Comparison of ENCODE assay signal across 20 cellular contexts in genomic region chr10:91010952-91011351, GRCh38.
DNase-seq lines count a peak whose midpoint lies in the region; ATAC-seq and TF ChIP-seq lines count a peak whose summit lies in the region.
"Had no signal": no experiment of that assay in that cellular context is flagged by ENCODE, and none has a peak within 500 bp of the region (broad histone marks: within the 10 kb centered on the region; RNA-seq: fewer than 3 reads in every experiment).

No MANE protein-coding gene starts in this region.

- TF ChIP-seq POLR2A in breast epithelium (IDR thresholded peaks at IDR 0.05) = no peak

- DNase-seq in mammary epithelial cell (peak; percentile 8), breast epithelium (ENCODE audit: low spot score in 2 of 2) (no peak), RKO (ENCODE audit: low spot score) (peak; percentile 48), DMS79 treated with DMSO at 0.1 percent for 48 hours (lab: John Stamatoyannopoulos, UW) (no peak), retina (no peak)
- DNase-seq in stimulated activated effector memory CD8-positive, alpha-beta T cell treated with anti-CD3 and anti-CD28 coated beads, Interleukin-12 subunit alpha, Interleukin-12 subunit beta, amount 100 ng/mL, for 72 hours (ENCODE audit: low spot score in 2 of 2) = no peak
- DNase-seq: DND-41, GDM1, KG1, NCI-H1417 treated with DMSO at 0.1 percent for 48 hours, NCI-H187 treated with DMSO at 0.1 percent for 48 hours, NCI-H2227 treated with DMSO at 0.1 percent for 48 hours, NCI-H510A treated with DMSO at 0.1 percent for 48 hours, NCI-H82, OCI-M1, RPMI8226 had no signal

- H3K9ac ChIP-seq in mammary epithelial cell (ENCODE audit: insufficient read depth, low read length) = no peak overlapping the region

- H3K4me3 ChIP-seq in mammary epithelial cell (replicated peaks in 1 of 3; ENCODE audit: insufficient read depth in 1 of 3, low read depth in 2 of 3, low read length in 3 of 3) = no peak overlapping the region
- no peak overlapping the region for H3K4me3 ChIP-seq in breast epithelium
- H3K4me3 ChIP-seq: HAP-1 had no signal

- ATAC-seq in esophagus mucosa (peak; percentile 64), GM18519 (IDR thresholded peaks at IDR 0.05; ENCODE audit: low FRiP score, unreplicated experiment) (no peak)
- peak; percentile 31 for ATAC-seq in stimulated activated effector memory CD8-positive, alpha-beta T cell treated with anti-CD3 and anti-CD28 coated beads, Interleukin-12 subunit alpha, Interleukin-12 subunit beta, amount 100 ng/mL, for 72 hours

- H3K36me3 Mint-ChIP-seq in stimulated activated effector memory CD8-positive, alpha-beta T cell treated with anti-CD3 and anti-CD28 coated beads, Interleukin-12 subunit alpha, Interleukin-12 subunit beta, amount 100 ng/mL, for 72 hours = no peaks in the 10 kb centered on the region

- H3K4me3 Mint-ChIP-seq in stimulated activated effector memory CD8-positive, alpha-beta T cell treated with anti-CD3 and anti-CD28 coated beads, Interleukin-12 subunit alpha, Interleukin-12 subunit beta, amount 100 ng/mL, for 72 hours = no peak overlapping the region

- H3K27me3 ChIP-seq in mammary epithelial cell (ENCODE audit: insufficient read depth, low read length) (no peaks in the 10 kb centered on the region), breast epithelium (no peaks in the 10 kb centered on the region)

- TF ChIP-seq CTCF in mammary epithelial cell (conservative IDR thresholded peaks at IDR 0.05 in 1 of 2, IDR thresholded peaks at IDR 0.05 in 1 of 2; ENCODE audit: extremely low read depth in 1 of 2, insufficient read depth in 1 of 2, low read depth in 1 of 2, low read length in 2 of 2) (no peak), breast epithelium (IDR thresholded peaks at IDR 0.05) (no peak)

- 72% methylated on average over 3 of the region's 3 CpGs for WGBS in mammary epithelial cell (ENCODE audit: low coverage, missing lambda C conversion rate)

- no TSS peak for BruUV-seq in mammary epithelial cell (replicated peaks; lab: Mats Ljungman, UMichigan)

- dilution Hi-C loops in mammary epithelial cell (cut with HindIII; ENCODE audit: low sequenced_read_pairs) = no loop called here

- no peak overlapping the region for H2AFZ ChIP-seq in mammary epithelial cell (ENCODE audit: low read depth, low read length)

- H3K36me3 ChIP-seq in mammary epithelial cell (ENCODE audit: insufficient read depth, low read length) (no peaks in the 10 kb centered on the region), breast epithelium (no peaks in the 10 kb centered on the region)
- H3K36me3 ChIP-seq: HAP-1 had no signal

- H3K27ac ChIP-seq in mammary epithelial cell (ENCODE audit: insufficient read depth, low read depth, low read length) (no peak overlapping the region), breast epithelium (no peak overlapping the region)
- H3K27ac ChIP-seq: 22Rv1 had no signal

- no peak overlapping the region for H3K4me2 ChIP-seq in mammary epithelial cell (ENCODE audit: insufficient read depth, low read depth, low read length)

- no peak overlapping the region for H3K27ac Mint-ChIP-seq in stimulated activated effector memory CD8-positive, alpha-beta T cell treated with anti-CD3 and anti-CD28 coated beads, Interleukin-12 subunit alpha, Interleukin-12 subunit beta, amount 100 ng/mL, for 72 hours

- no peaks in the 10 kb centered on the region for H4K20me1 ChIP-seq in mammary epithelial cell (ENCODE audit: insufficient read depth, low read length)

- intact Hi-C loops in mammary epithelial cell (cut with micrococcal nuclease) = no loop called here
- intact Hi-C loops in breast epithelium (cut with DNase I; ENCODE audit: low total_unique reads) = no loop called here

- H3K4me1 ChIP-seq in mammary epithelial cell (ENCODE audit: insufficient read depth, low read length) (no peaks in the 10 kb centered on the region), breast epithelium (no peaks in the 10 kb centered on the region)

- in situ Hi-C loops in mammary epithelial cell (cut with MboI; ENCODE audit: low sequenced_read_pairs in 2 of 2) = loop anchor here in 1 of 2 donors (25.0 kb wide), 1 partner anchor 226 kb away; no protein-coding TSS in a partner anchor

- CTCF ChIA-PET in mammary epithelial cell (lab: Charles Lee; ENCODE audit: low non-redundant PET) = interaction anchor here (0.5 kb wide), 1 partner anchor 148 kb away, joined by 3 read pairs; no protein-coding TSS in a partner anchor

- H3K4me1 Mint-ChIP-seq in stimulated activated effector memory CD8-positive, alpha-beta T cell treated with anti-CD3 and anti-CD28 coated beads, Interleukin-12 subunit alpha, Interleukin-12 subunit beta, amount 100 ng/mL, for 72 hours = peaks cover 46% of the 10 kb centered on the region

- no peaks in the 10 kb centered on the region for H3K9me3 Mint-ChIP-seq in stimulated activated effector memory CD8-positive, alpha-beta T cell treated with anti-CD3 and anti-CD28 coated beads, Interleukin-12 subunit alpha, Interleukin-12 subunit beta, amount 100 ng/mL, for 72 hours

- H3K9me3 ChIP-seq in mammary epithelial cell (replicated peaks; ENCODE audit: insufficient read depth, low read length) = no peaks in the 10 kb centered on the region
- no peaks in the 10 kb centered on the region for H3K9me3 ChIP-seq in breast epithelium
- H3K9me3 ChIP-seq: HAP-1 had no signal

- H3K79me2 ChIP-seq in mammary epithelial cell (ENCODE audit: insufficient read depth, low read length) = no peaks in the 10 kb centered on the region

Comparison
In these comparisons a context has a peak if more than half of its experiments do, and no peak if none do; other contexts are left out.
1. DNase-seq: peak in mammary epithelial cell (single experiment) and RKO (single experiment); none in breast epithelium (0 of 2), stimulated activated effector memory CD8-positive, alpha-beta T cell treated with anti-CD3 and anti-CD28 coated beads, Interleukin-12 subunit alpha, Interleukin-12 subunit beta, amount 100 ng/mL, for 72 hours (0 of 2), DMS79 treated with DMSO at 0.1 percent for 48 hours (single experiment) and retina (single experiment).